8 cellular contexts compared by ENCODE assay signal in genomic region chr5:74579215-74579614, GRCh38.
DNase-seq lines count a peak whose midpoint lies in the region; ATAC-seq and TF ChIP-seq lines count a peak whose summit lies in the region.

No MANE protein-coding gene starts in this region.

- TF ChIP-seq CTCF in omental fat pad (IDR thresholded peaks at IDR 0.05): no peak

- ATAC-seq in GM18907 (IDR thresholded peaks at IDR 0.05; ENCODE audit: unreplicated experiment) (peak; percentile 82), HG03108 (IDR thresholded peaks at IDR 0.05; ENCODE audit: unreplicated experiment) (peak; percentile 69), omental fat pad (ENCODE audit: low FRiP score) (no peak)

- peak; percentile 24 to 41 for DNase-seq in activated CD4-positive, alpha-beta T cell treated with anti-CD3 and anti-CD28 coated beads for 24 hours (ENCODE audit: low read depth in 2 of 2)
- DNase-seq in glomerular visceral epithelial cell (ENCODE audit: extremely low spot score): peak; percentile 83
- no peak for DNase-seq in ecto neural progenitor cell (ENCODE audit: low spot score)
- DNase-seq in germinal center (ENCODE audit: low spot score): no peak
- DNase-seq in omental fat pad (ENCODE audit: low spot score): no peak
- no peak for DNase-seq in hepatic stellate cell (ENCODE audit: low spot score)

Comparison
In these comparisons a context has a peak if more than half of its experiments do, and no peak if none do; other contexts are left out.
1. DNase-seq: peak in activated CD4-positive, alpha-beta T cell treated with anti-CD3 and anti-CD28 coated beads for 24 hours (2 of 2) and glomerular visceral epithelial cell (single experiment); none in ecto neural progenitor cell (single experiment), germinal center (single experiment), omental fat pad (single experiment) and hepatic stellate cell (single experiment).